ENCODE assay signal across 18 cellular contexts in the genomic region with DNA sequence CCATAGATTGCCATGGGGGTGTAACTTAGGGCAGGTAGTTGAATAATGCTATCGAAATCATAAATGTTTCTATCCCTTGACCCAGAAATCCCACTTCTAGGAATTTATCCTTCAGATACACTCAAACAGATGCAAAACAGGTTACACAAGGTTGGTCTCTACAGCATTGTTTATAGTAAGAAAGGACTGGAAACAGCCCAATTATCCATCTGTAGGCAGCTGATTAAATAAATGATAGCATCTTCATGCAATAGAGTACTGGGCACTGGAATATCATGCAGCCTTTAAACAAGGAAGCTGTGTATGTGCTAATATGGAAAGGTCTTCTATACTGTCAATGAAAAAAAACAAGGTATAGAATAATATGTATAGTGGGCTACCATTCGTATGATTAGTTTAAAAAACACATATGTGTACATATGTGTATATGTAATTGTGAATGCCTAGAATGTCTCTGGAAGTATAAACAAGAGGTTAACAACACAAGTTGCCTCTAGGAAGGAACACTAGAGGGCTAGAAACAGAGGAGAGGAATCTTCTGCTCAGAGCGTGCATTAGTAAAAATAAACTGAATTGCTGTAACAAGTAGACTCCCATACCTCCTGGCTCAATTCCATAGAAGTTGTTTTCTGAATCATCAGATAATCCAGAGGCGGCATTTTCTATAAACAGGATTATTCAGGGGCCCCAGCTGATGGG.
DNase-seq lines count a peak whose midpoint lies in the region; ATAC-seq and TF ChIP-seq lines count a peak whose summit lies in the region.
"Had no signal": no experiment of that assay in that cellular context is flagged by ENCODE, and none has a peak within 500 bp of the region (broad histone marks: within the 10 kb centered on the region; RNA-seq: fewer than 3 reads in every experiment).

No MANE protein-coding gene starts in this region.

- POLR2A ChIA-PET in A673 (lab: Charles Lee; ENCODE audit: low non-redundant PET), result no interaction called here

- no peaks in the 10 kb centered on the region for H3K9me3 Mint-ChIP-seq in T-helper 2 cell treated with Interferon-gamma antibody and Interleukin-4, amounts not matched to agents 5 μg/mL and 100 μg/mL, for 36 hours
- H3K9me3 Mint-ChIP-seq: dendritic cell treated with granulocyte-macrophage colony-stimulating factor and Interleukin-4, amounts not matched to agents 40 ng/mL and 50 ng/mL, for 4 days; nephron progenitor cell; stimulated activated naive CD8-positive, alpha-beta T cell treated with anti-CD3 and anti-CD28 coated beads, Interleukin-15, amount 100 ng/mL, for 72 hours had no signal

- TF ChIP-seq POLR2A in esophagus muscularis mucosa (IDR thresholded peaks at IDR 0.05; ENCODE audit: low read depth), result no peak
- TF ChIP-seq POLR2A in vagina (IDR thresholded peaks at IDR 0.05), result no peak

- DNase-seq in A673 (ENCODE audit: low spot score), result peak; percentile 17
- peak; percentile 33 for DNase-seq in HCEC 1CT
- DNase-seq in NCI-H748 treated with DMSO at 0.1 percent for 48 hours (lab: John Stamatoyannopoulos, UW), result peak; percentile 83
- peak; percentile 5 for DNase-seq in esophagus muscularis mucosa (ENCODE audit: extremely low spot score)
- no peak for DNase-seq in activated gamma-delta T cell (lab: John Stamatoyannopoulos, UW)
- no peak for DNase-seq in vagina (ENCODE audit: extremely low spot score in 2 of 2)
- DNase-seq in T-helper 2 cell treated with Interferon-gamma antibody and Interleukin-4, amounts not matched to agents 5 μg/mL and 100 μg/mL, for 36 hours (ENCODE audit: low spot score), result no peak
- DNase-seq: activated CD4-positive, alpha-beta T cell treated with anti-CD3 and anti-CD28 coated beads for 4 hours; activated naive CD4-positive, alpha-beta T cell treated with Interleukin-2 at 50 U/mL for 16 hours; kidney glomerular epithelial cell; NCI-H226; nephron progenitor cell; retina; SK-N-SH; stimulated activated naive CD8-positive, alpha-beta T cell treated with anti-CD3 and anti-CD28 coated beads, Interleukin-15, amount 100 ng/mL, for 72 hours; uterus had no signal

- intact Hi-C loops in A673 (cut with micrococcal nuclease; ENCODE audit: unreplicated experiment), result no loop called here
- intact Hi-C loops in esophagus muscularis mucosa (cut with DNase I), result no loop called here
- intact Hi-C loops in vagina (cut with DNase I), result no loop called here

- no peak overlapping the region for H3K4me3 Mint-ChIP-seq in T-helper 2 cell treated with Interferon-gamma antibody and Interleukin-4, amounts not matched to agents 5 μg/mL and 100 μg/mL, for 36 hours
- H3K4me3 Mint-ChIP-seq: dendritic cell treated with granulocyte-macrophage colony-stimulating factor and Interleukin-4, amounts not matched to agents 40 ng/mL and 50 ng/mL, for 4 days; nephron progenitor cell; stimulated activated naive CD8-positive, alpha-beta T cell treated with anti-CD3 and anti-CD28 coated beads, Interleukin-15, amount 100 ng/mL, for 72 hours had no signal

- ATAC-seq in GM21737 (IDR thresholded peaks at IDR 0.05; ENCODE audit: unreplicated experiment), result no peak
- ATAC-seq: stimulated activated naive CD8-positive, alpha-beta T cell treated with anti-CD3 and anti-CD28 coated beads, Interleukin-15, amount 100 ng/mL, for 72 hours had no signal

- no peak overlapping the region for H3K27ac Mint-ChIP-seq in T-helper 2 cell treated with Interferon-gamma antibody and Interleukin-4, amounts not matched to agents 5 μg/mL and 100 μg/mL, for 36 hours
- H3K27ac Mint-ChIP-seq: dendritic cell treated with granulocyte-macrophage colony-stimulating factor and Interleukin-4, amounts not matched to agents 40 ng/mL and 50 ng/mL, for 4 days; nephron progenitor cell; stimulated activated naive CD8-positive, alpha-beta T cell treated with anti-CD3 and anti-CD28 coated beads, Interleukin-15, amount 100 ng/mL, for 72 hours had no signal

- no peaks in the 10 kb centered on the region for H3K9me3 ChIP-seq in A673 (ENCODE audit: low read depth, low read length, poor library complexity, severe bottlenecking)
- H3K9me3 ChIP-seq in esophagus muscularis mucosa, result no peaks in the 10 kb centered on the region
- no peaks in the 10 kb centered on the region for H3K9me3 ChIP-seq in vagina
- H3K9me3 ChIP-seq: SK-N-SH, uterus had no signal

- 61% methylated on average over 4 of the region's 4 CpGs for WGBS in esophagus muscularis mucosa

- H3K4me1 Mint-ChIP-seq in T-helper 2 cell treated with Interferon-gamma antibody and Interleukin-4, amounts not matched to agents 5 μg/mL and 100 μg/mL, for 36 hours (ENCODE audit: low read depth), result no peaks in the 10 kb centered on the region
- H3K4me1 Mint-ChIP-seq: stimulated activated naive CD8-positive, alpha-beta T cell treated with anti-CD3 and anti-CD28 coated beads, Interleukin-15, amount 100 ng/mL, for 72 hours had no signal

- H3K27me3 Mint-ChIP-seq in T-helper 2 cell treated with Interferon-gamma antibody and Interleukin-4, amounts not matched to agents 5 μg/mL and 100 μg/mL, for 36 hours (ENCODE audit: low read depth), result peaks cover 3% of the 10 kb centered on the region
- H3K27me3 Mint-ChIP-seq: stimulated activated naive CD8-positive, alpha-beta T cell treated with anti-CD3 and anti-CD28 coated beads, Interleukin-15, amount 100 ng/mL, for 72 hours had no signal

- TF ChIP-seq EP300 in esophagus muscularis mucosa (IDR thresholded peaks at IDR 0.05), result no peak

- H3K4me1 ChIP-seq in A673 (ENCODE audit: insufficient read depth, low read length, poor library complexity, severe bottlenecking) (peaks cover 4% of the 10 kb centered on the region), esophagus muscularis mucosa (no peaks in the 10 kb centered on the region), vagina (no peaks in the 10 kb centered on the region)
- H3K4me1 ChIP-seq: uterus had no signal

- TF ChIP-seq CTCF in A673 (conservative IDR thresholded peaks at IDR 0.05; ENCODE audit: low read depth, low read length) (no peak), esophagus muscularis mucosa (IDR thresholded peaks at IDR 0.05) (no peak), vagina (IDR thresholded peaks at IDR 0.05) (no peak)

- no peaks in the 10 kb centered on the region for H3K27me3 ChIP-seq in A673 (replicated peaks; ENCODE audit: insufficient read depth, low read depth, low read length, poor library complexity)
- H3K27me3 ChIP-seq in esophagus muscularis mucosa, result peaks cover 0 to 26% (median 0%) of the 10 kb centered on the region in 4 donors
- H3K27me3 ChIP-seq in vagina, result no peaks in the 10 kb centered on the region
- H3K27me3 ChIP-seq: uterus had no signal

- no peaks in the 10 kb centered on the region for H3K36me3 Mint-ChIP-seq in T-helper 2 cell treated with Interferon-gamma antibody and Interleukin-4, amounts not matched to agents 5 μg/mL and 100 μg/mL, for 36 hours (ENCODE audit: low read depth)

- no TSS peak for BruUV-seq in A673 (replicated peaks; lab: Mats Ljungman, UMichigan)

- no peaks in the 10 kb centered on the region for H3K36me3 ChIP-seq in A673 (ENCODE audit: insufficient read depth, low read length, poor library complexity, severe bottlenecking)
- H3K36me3 ChIP-seq in esophagus muscularis mucosa, result no peaks in the 10 kb centered on the region
- no peaks in the 10 kb centered on the region for H3K36me3 ChIP-seq in vagina
- H3K36me3 ChIP-seq: uterus had no signal

- H3K4me3 ChIP-seq in A673 (ENCODE audit: low read depth, low read length, poor library complexity, severe bottlenecking), result no peak overlapping the region
- no peak overlapping the region for H3K4me3 ChIP-seq in esophagus muscularis mucosa
- no peak overlapping the region for H3K4me3 ChIP-seq in vagina
- H3K4me3 ChIP-seq: uterus had no signal

- CTCF ChIA-PET in A673 (lab: Charles Lee), result no interaction called here

- H3K27ac ChIP-seq in A673 (ENCODE audit: low read depth, low read length, poor library complexity, severe bottlenecking) (no peak overlapping the region), esophagus muscularis mucosa (replicated peaks in 1 of 4) (no peak overlapping the region), vagina (no peak overlapping the region)
- H3K27ac ChIP-seq: uterus had no signal

Comparison
In these comparisons a context has a peak if more than half of its experiments do, and no peak if none do; other contexts are left out.
1. DNase-seq: peak in A673 (single experiment), HCEC 1CT (single experiment), NCI-H748 treated with DMSO at 0.1 percent for 48 hours (single experiment) and esophagus muscularis mucosa (single experiment); none in activated gamma-delta T cell (single experiment), vagina (0 of 2) and T-helper 2 cell treated with Interferon-gamma antibody and Interleukin-4, amounts not matched to agents 5 μg/mL and 100 μg/mL, for 36 hours (single experiment).